30 cellular contexts compared by ENCODE assay signal in the genomic region with DNA sequence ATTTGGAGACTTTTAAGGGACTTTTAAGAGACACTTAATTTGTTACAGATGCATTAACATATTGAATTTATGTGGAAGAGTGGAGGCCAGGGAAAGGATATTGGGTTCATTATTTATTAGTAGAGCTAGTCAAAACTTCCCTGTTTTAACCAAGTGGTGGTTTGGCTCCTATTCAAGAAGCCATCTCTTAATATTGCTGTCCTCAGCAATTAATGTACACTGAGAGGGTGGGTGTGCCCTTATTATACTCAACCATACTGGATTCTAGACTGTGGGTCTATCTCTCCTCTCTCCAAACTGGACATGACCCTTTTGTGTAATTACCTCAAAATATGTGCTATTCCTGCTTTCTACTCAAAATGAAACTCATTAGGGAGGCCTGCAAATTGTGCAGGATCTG.
"Had no signal": no experiment of that assay in that cellular context is flagged by ENCODE, and none has a peak within 500 bp of the region (broad histone marks: within the 10 kb centered on the region; RNA-seq: fewer than 3 reads in every experiment).

No MANE protein-coding gene starts in this region.

- H3K9ac ChIP-seq: parathyroid adenoma had no signal

- H3K27me3 ChIP-seq: neutrophil, ovary, spleen, suprapubic skin, testis, tibial artery, transverse colon, upper lobe of right lung, uterus had no signal

- H3K4me2 ChIP-seq: smooth muscle cell had no signal

- H3K27ac ChIP-seq: neutrophil, ovary, parathyroid adenoma, psoas muscle, skin epidermis, spleen, suprapubic skin, testis, tibial artery, transverse colon, upper lobe of right lung, uterus had no signal

- H3K4me3 ChIP-seq: ovary, psoas muscle, skin epidermis, smooth muscle cell, spleen, suprapubic skin, testis, tibial artery, transverse colon, upper lobe of right lung, uterus had no signal

- H3K4me1 ChIP-seq: parathyroid adenoma, psoas muscle, spleen, suprapubic skin, testis, tibial artery, transverse colon, upper lobe of right lung, uterus had no signal

- DNase-seq: naive thymus-derived CD8-positive, alpha-beta T cell; nephron progenitor cell; nucleus accumbens; ovary; posterior cingulate gyrus; psoas muscle; right cardiac atrium; spleen; stimulated activated CD4-positive, alpha-beta T cell treated with anti-CD3 and anti-CD28 coated beads, Interleukin-12 subunit alpha, Interleukin-12 subunit beta, amount 100 ng/mL, for 4 hours; stimulated activated CD4-positive, alpha-beta T cell treated with anti-CD3 and anti-CD28 coated beads, Interleukin-1b, Interleukin-23, amount 100 ng/mL, for 48 hours; stimulated activated CD4-positive, alpha-beta T cell treated with anti-CD3 and anti-CD28 coated beads, Interleukin-4, amount 100 ng/mL, for 1 hour; stimulated activated CD4-positive, alpha-beta T cell treated with anti-CD3 and anti-CD28 coated beads, Interleukin-4, amount 100 ng/mL, for 4 hours; stimulated activated CD8-positive, alpha-beta memory T cell treated with anti-CD3 and anti-CD28 coated beads, Interleukin-4, amount 100 ng/mL, for 48 hours; stimulated activated naive CD4-positive, alpha-beta T cell; stimulated activated naive CD8-positive, alpha-beta T cell treated with anti-CD3 and anti-CD28 coated beads, Interleukin-15, amount 100 ng/mL, for 72 hours; stimulated activated naive CD8-positive, alpha-beta T cell treated with anti-CD3 and anti-CD28 coated beads, Interleukin-15, Interleukin-2, amounts not matched to agents 100 U/mL and 50 U/mL, for 24 hours; substantia nigra; testis; tibial artery; transverse colon; upper lobe of right lung; uterus had no signal

- H2AFZ ChIP-seq: parathyroid adenoma had no signal

- ATAC-seq: naive thymus-derived CD8-positive, alpha-beta T cell; natural killer cell treated with Interleukin-12 subunit alpha and Interleukin-12 subunit beta and Interleukin-15 and Interleukin-18, amount 100 ng/mL, for 72 hours; psoas muscle; right cardiac atrium; sciatic nerve; stimulated activated memory B cell treated with anti-CD40 and anti-IgM and Interleukin-4, amounts not matched to agents 10 μg/mL and 1 μg/mL and 100 μg/mL, for 72 hours; stimulated activated naive CD8-positive, alpha-beta T cell treated with anti-CD3 and anti-CD28 coated beads, Interleukin-15, amount 100 ng/mL, for 72 hours; stimulated activated naive CD8-positive, alpha-beta T cell treated with anti-CD3 and anti-CD28 coated beads, Interleukin-15, Interleukin-2, amounts not matched to agents 100 U/mL and 50 U/mL, for 24 hours; upper lobe of right lung had no signal

- H3K79me2 ChIP-seq: parathyroid adenoma had no signal

- H3K9me3 ChIP-seq: neutrophil, ovary, psoas muscle, spleen, suprapubic skin, testis, tibial artery, transverse colon, upper lobe of right lung, uterus had no signal

- H3K36me3 ChIP-seq: neutrophil, ovary, spleen, suprapubic skin, tibial artery, transverse colon, upper lobe of right lung, uterus had no signal
